23 cellular contexts compared by ENCODE assay signal in the genomic region with DNA sequence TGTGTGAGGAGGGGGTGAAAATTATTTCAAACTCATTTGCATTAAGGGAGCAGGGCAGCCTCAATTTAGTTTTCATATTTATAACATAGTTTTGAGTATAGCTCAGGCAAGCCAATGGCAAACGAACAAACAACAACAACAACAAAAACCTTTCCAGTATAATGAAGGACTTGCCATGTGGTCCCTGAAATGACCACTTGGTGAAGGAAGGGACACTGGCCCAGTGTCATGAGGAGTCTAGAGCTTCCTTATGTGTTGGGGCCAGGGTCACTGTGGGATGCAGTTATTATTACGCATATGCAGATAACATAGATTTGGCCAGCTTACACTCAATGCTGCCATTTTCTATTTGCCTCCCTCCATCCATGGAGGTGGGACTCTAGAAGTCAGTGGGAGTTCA. TPM values are rescaled to one million over a fixed set of nuclear protein-coding genes. Genes with fewer than 3 reads are reported as not detected.
"Had no signal": no experiment of that assay in that cellular context is flagged by ENCODE, and none has a peak within 500 bp of the region (broad histone marks: within the 10 kb centered on the region; RNA-seq: fewer than 3 reads in every experiment).

No MANE protein-coding gene starts in this region.

- H3K27ac Mint-ChIP-seq: activated B cell treated with CpG ODN at 0.5 μM for 24 hours; activated CD4-positive, alpha-beta memory T cell treated with anti-CD3 and anti-CD28 coated beads, Interleukin-2, amount 10 ng/mL, durations not matched to agents 7 days and 5 days; activated naive CD8-positive, alpha-beta T cell treated with anti-CD3 and anti-CD28 coated beads, Interleukin-2, amount 10 ng/mL, durations not matched to agents 7 days and 5 days; T-cell had no signal

- H3K9me3 ChIP-seq: adrenal gland, MG63, SJSA1 had no signal

- H3K4me3 ChIP-seq: adrenal gland, MG63, Peyer's patch, SJSA1 had no signal

- DNase-seq: activated B cell treated with CpG ODN at 0.5 μM for 24 hours; activated CD4-positive, alpha-beta memory T cell treated with anti-CD3 and anti-CD28 coated beads, Interleukin-2, amount 10 ng/mL, durations not matched to agents 7 days and 5 days; activated CD4-positive, alpha-beta T cell treated with anti-CD3 and anti-CD28 coated beads, Interleukin-2, amount 50 U/mL, for 1 hour; activated CD8-positive, alpha-beta memory T cell treated with anti-CD3 and anti-CD28 coated beads, Interleukin-2, amount 50 U/mL, for 48 hours; activated naive CD4-positive, alpha-beta T cell treated with anti-CD3 and anti-CD28 coated beads, Interleukin-2, amount 50 U/mL, for 16 hours; activated naive CD8-positive, alpha-beta T cell treated with anti-CD3 and anti-CD28 coated beads, Interleukin-2, amount 10 ng/mL, durations not matched to agents 7 days and 5 days; activated T-cell treated with anti-CD3 and anti-CD28 coated beads, Interleukin-2, amount 50 U/mL, for 1 hour; adrenal gland; anterior cingulate cortex; cerebellar nuclear complex; MG63; MV-4-11; NCI-H146; NCI-H187 treated with DMSO at 0.1 percent for 48 hours; NCI-H2081 treated with DMSO at 0.1 percent for 48 hours; NCI-H446; NCI-H524; Peyer's patch; SHP77; T-cell; T-helper 2 cell; T1000 had no signal

- H3K36me3 ChIP-seq: adrenal gland, MG63, Peyer's patch, SJSA1 had no signal

- H3K4me3 Mint-ChIP-seq: activated B cell treated with CpG ODN at 0.5 μM for 24 hours; activated CD4-positive, alpha-beta memory T cell treated with anti-CD3 and anti-CD28 coated beads, Interleukin-2, amount 10 ng/mL, durations not matched to agents 7 days and 5 days; activated naive CD8-positive, alpha-beta T cell treated with anti-CD3 and anti-CD28 coated beads, Interleukin-2, amount 10 ng/mL, durations not matched to agents 7 days and 5 days; T-cell had no signal

- H3K4me1 ChIP-seq: adrenal gland, Peyer's patch, SJSA1 had no signal

- H3K36me3 Mint-ChIP-seq: activated naive CD8-positive, alpha-beta T cell treated with anti-CD3 and anti-CD28 coated beads, Interleukin-2, amount 10 ng/mL, durations not matched to agents 7 days and 5 days; T-cell had no signal

- ATAC-seq: T-cell had no signal

- H3K27me3 ChIP-seq: MG63, SJSA1 had no signal

RNA-seq across cellular contexts. Expression of a gene that starts 23.3 kb away (rescaled TPM):
- total RNA-seq: activated B cell treated with CpG ODN at 0.5 μM for 24 hours; activated CD4-positive, alpha-beta memory T cell treated with anti-CD3 and anti-CD28 coated beads, Interleukin-2, amount 10 ng/mL, durations not matched to agents 7 days and 5 days; activated naive CD8-positive, alpha-beta T cell treated with anti-CD3 and anti-CD28 coated beads, Interleukin-2, amount 10 ng/mL, durations not matched to agents 7 days and 5 days; T-cell had no signal
